8 cellular contexts compared by ENCODE assay signal in the genomic region with DNA sequence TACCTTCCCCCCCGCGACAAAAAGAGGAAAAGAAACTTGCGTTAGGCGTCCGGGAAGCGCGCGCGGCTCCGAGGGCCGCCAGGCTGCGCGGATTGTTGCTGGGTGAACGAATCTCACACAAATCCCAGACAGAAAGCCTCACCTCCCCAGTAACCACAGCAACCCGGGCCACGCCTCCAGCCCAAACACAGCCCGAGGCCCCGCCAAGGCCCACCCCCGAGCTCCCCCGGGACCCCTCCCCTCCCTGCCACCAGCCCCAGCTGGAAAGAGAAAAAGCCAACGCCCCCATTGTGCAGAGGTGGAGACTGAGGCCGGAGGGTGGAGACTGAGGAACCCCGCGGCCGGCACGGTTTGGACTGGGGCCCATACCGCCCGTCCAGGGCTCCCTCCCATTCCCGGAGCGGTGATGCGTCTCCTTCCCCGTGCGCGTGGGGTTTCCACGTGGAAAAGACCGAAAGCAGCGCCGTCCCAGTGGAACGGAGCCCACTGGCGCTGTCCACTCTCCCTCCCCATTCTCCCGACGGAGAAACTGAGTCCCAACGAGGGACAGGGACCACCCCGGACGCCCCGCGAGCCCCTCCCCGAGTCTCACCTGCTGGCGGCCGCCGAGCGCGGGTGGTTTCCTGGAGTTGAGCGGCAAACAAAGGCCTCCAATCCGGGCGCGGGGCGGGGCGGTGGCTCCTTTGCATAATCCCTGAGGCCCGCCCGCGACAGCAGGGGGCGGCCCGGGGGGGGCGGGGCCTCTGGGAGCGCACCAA. TPM values are rescaled to one million over a fixed set of nuclear protein-coding genes. Genes with fewer than 3 reads are reported as not detected.
DNase-seq lines count a peak whose midpoint lies in the region; ATAC-seq, FAIRE-seq and TF ChIP-seq lines count a peak whose summit lies in the region.

No MANE protein-coding gene starts in this region.

- H3K4me2 ChIP-seq in keratinocyte (ENCODE audit: control insufficient read depth, extremely low read depth, insufficient read depth, low read depth, low read length) = peak overlapping the region; percentile 84

- ATAC-seq in GM18870 (IDR thresholded peaks at IDR 0.05; ENCODE audit: unreplicated experiment) (peak; percentile 79), HG03103 (IDR thresholded peaks at IDR 0.05; ENCODE audit: low read depth, unreplicated experiment) (peak; percentile 73)

- H3K27ac ChIP-seq in caudate nucleus (ENCODE audit: low read depth, low read length) = peak overlapping the region; percentile 77
- peak overlapping the region; percentile 68 for H3K27ac ChIP-seq in keratinocyte (ENCODE audit: control insufficient read depth, insufficient read depth, low read length)

- peak overlapping the region; percentile 78 for H3K9ac ChIP-seq in keratinocyte (ENCODE audit: control insufficient read depth, extremely low read depth, insufficient read depth, low read length)

- peaks cover 3% of the 10 kb centered on the region for H3K9me1 ChIP-seq in keratinocyte (ENCODE audit: control insufficient read depth, extremely low read depth, insufficient read depth, low read length)

- dilution Hi-C loops in keratinocyte (cut with MboI; ENCODE audit: extremely low pct_ligation_motif_present, low sequenced_read_pairs) = no loop called here

- TF ChIP-seq CTCF in keratinocyte (optimal IDR thresholded peaks at IDR 0.05 in 1 of 3, IDR thresholded peaks at IDR 0.05 in 1 of 3, conservative IDR thresholded peaks at IDR 0.05 in 1 of 3; ENCODE audit: extremely low read depth in 1 of 3, insufficient read depth in 2 of 3, low read length in 3 of 3) = no peak

- DNase-seq in ACHN = peak; percentile 91
- peak; percentile 93 for DNase-seq in NCI-H2227 (lab: John Stamatoyannopoulos, UW; ENCODE audit: unreplicated experiment)
- peak; percentile 93 to 95 (median 94) for DNase-seq in activated CD4-positive, CD25-positive, alpha-beta regulatory T cell (lab: John Stamatoyannopoulos, UW)
- DNase-seq in caudate nucleus (lab: John Stamatoyannopoulos, UW) = peak; percentile 32 to 97 (median 89)
- peak; percentile 53 for DNase-seq in keratinocyte (ENCODE audit: low read depth, low spot score)
- peak; percentile 89 to 97 (median 93) for DNase-seq in stimulated activated CD4-positive, alpha-beta T cell treated with anti-CD3 and anti-CD28 coated beads, Interleukin-12 subunit alpha, Interleukin-12 subunit beta, amount 100 ng/mL, for 48 hours (ENCODE audit: low read depth in 2 of 3, low spot score in 1 of 3)

- no peak for FAIRE-seq in keratinocyte (lab: Jason Lieb, UNC)

- H2AFZ ChIP-seq in keratinocyte (ENCODE audit: control insufficient read depth, low read length) = peak overlapping the region; percentile 94

- H3K4me1 ChIP-seq in keratinocyte (ENCODE audit: control insufficient read depth, extremely low read depth, insufficient read depth, low read length) = peaks cover 25% of the 10 kb centered on the region

- H3K79me2 ChIP-seq in keratinocyte (ENCODE audit: control insufficient read depth, insufficient read depth, low read length) = no peaks in the 10 kb centered on the region

- H4K20me1 ChIP-seq in keratinocyte (ENCODE audit: control insufficient read depth, extremely low read depth, insufficient read depth, low read length) = no peaks in the 10 kb centered on the region

- no peaks in the 10 kb centered on the region for H3K9me3 ChIP-seq in keratinocyte (ENCODE audit: control insufficient read depth, low read depth, low read length)

- H3K4me3 ChIP-seq in keratinocyte (ENCODE audit: control insufficient read depth in 2 of 3, extremely low read depth in 1 of 3, insufficient read depth in 2 of 3, low read depth in 1 of 3, low read length in 3 of 3) = peak overlapping the region; percentile 72 to 78 (median 73)

- H3K27me3 ChIP-seq in keratinocyte (ENCODE audit: control insufficient read depth, extremely low read depth, insufficient read depth, low read length) = no peaks in the 10 kb centered on the region

- in situ Hi-C loops in ACHN (cut with HindIII; ENCODE audit: low pct_ligation_motif_present, low pct_unique_long_range_greater_than_20kb, low sequenced_read_pairs) = no loop called here

- H3K36me3 ChIP-seq in keratinocyte (ENCODE audit: control insufficient read depth in 2 of 2, extremely low read depth in 1 of 2, insufficient read depth in 2 of 2, low read length in 2 of 2) = peaks cover 0 to 1% of the 10 kb centered on the region in 2 experiments

RNA-seq across cellular contexts. Expression of gene AKNA, which starts 10.2 kb away (rescaled TPM):
- polyA plus RNA-seq in keratinocyte = 0.57 to 1.1 TPM (median 0.79 TPM) in 3 replicates
- 0.64 TPM for polyA plus RNA-seq in keratinocyte (2011; ENCODE audit: low read depth)
- 0.66 and 0.82 TPM in 2 replicates for polyA plus RNA-seq in keratinocyte (2011; cell fraction: cytosol; rRNA removed)
- polyA plus RNA-seq in keratinocyte (2011; cell fraction: nucleus; rRNA removed) = 1.6 and 2.6 TPM in 2 replicates
- polyA plus RNA-seq in keratinocyte (2012; ENCODE audit: low replicate concordance) = 1.8 and 2.0 TPM in 2 replicates
- polyA minus RNA-seq in keratinocyte = 0.99 to 2.8 TPM (median 1.6 TPM) in 3 replicates
- polyA minus RNA-seq in keratinocyte (2011; cell fraction: cytosol; rRNA and poly(A)+ RNA removed) = 0.77 TPM
- 2.6 and 2.8 TPM in 2 replicates for polyA minus RNA-seq in keratinocyte (2011; cell fraction: nucleus; rRNA and poly(A)+ RNA removed)

Comparison
In these comparisons a context has a peak if more than half of its experiments do, and no peak if none do; other contexts are left out.
1. Peak in every context shown above with its lines: DNase-seq, ATAC-seq, H3K4me3 ChIP-seq and H3K27ac ChIP-seq.